In genomic region chr4:5954056-5954760, GRCh38 we compare ENCODE assay signal across 18 cellular contexts.
DNase-seq lines count a peak whose midpoint lies in the region; ATAC-seq, FAIRE-seq and TF ChIP-seq lines count a peak whose summit lies in the region.
"Had no signal": no experiment of that assay in that cellular context is flagged by ENCODE, and none has a peak within 500 bp of the region (broad histone marks: within the 10 kb centered on the region; RNA-seq: fewer than 3 reads in every experiment).

No MANE protein-coding gene starts in this region.

- H3K36me3 ChIP-seq in BLaER1 (no peaks in the 10 kb centered on the region), IMR-90 (ENCODE audit: control insufficient read depth, insufficient read depth, low read length) (no peaks in the 10 kb centered on the region), H1 (ENCODE audit: control insufficient read depth in 2 of 4, insufficient read depth in 4 of 4, low read length in 3 of 4) (no peaks in the 10 kb centered on the region), neuronal stem cell (replicated peaks in 1 of 2; ENCODE audit: control insufficient read depth in 2 of 2, insufficient read depth in 2 of 2, low read length in 2 of 2) (no peaks in the 10 kb centered on the region)
- H3K36me3 ChIP-seq: SJCRH30 had no signal

- TF ChIP-seq POLR2A in IMR-90 (IDR thresholded peaks at IDR 0.05; ENCODE audit: low read depth, low read length) = no peak
- TF ChIP-seq POLR2A in H1 (IDR thresholded peaks at IDR 0.05; ENCODE audit: control extremely low read depth in 1 of 2, low read depth in 2 of 2, low read length in 2 of 2) = no peak

- H3K4me3 ChIP-seq in BLaER1 (no peak overlapping the region), IMR-90 (ENCODE audit: insufficient read depth, low read depth, low read length) (no peak overlapping the region), H1 (ENCODE audit: extremely low read depth in 1 of 4, insufficient read depth in 2 of 4, low read depth in 3 of 4, low read length in 4 of 4) (no peak overlapping the region), neuronal stem cell (ENCODE audit: low read length in 2 of 2) (no peak overlapping the region), dorsolateral prefrontal cortex (no peak overlapping the region)
- H3K4me3 ChIP-seq: SJCRH30 had no signal

- H4K8ac ChIP-seq in IMR-90 (ENCODE audit: low read depth in 2 of 2, low read length in 2 of 2) (no peak overlapping the region), H1 (ENCODE audit: extremely low read depth, insufficient read depth, low read length) (no peak overlapping the region), neuronal stem cell (ENCODE audit: low read depth, low read length) (no peak overlapping the region)

- H3K23me2 ChIP-seq in H1 (ENCODE audit: low read depth, low read length) = no peaks in the 10 kb centered on the region

- H3K79me1 ChIP-seq in IMR-90 (ENCODE audit: low read depth in 1 of 2, low read length in 2 of 2) = no peaks in the 10 kb centered on the region
- no peaks in the 10 kb centered on the region for H3K79me1 ChIP-seq in H1 (ENCODE audit: low read depth, low read length)
- no peaks in the 10 kb centered on the region for H3K79me1 ChIP-seq in neuronal stem cell (ENCODE audit: low read depth, low read length)

- H2AK5ac ChIP-seq in IMR-90 (ENCODE audit: low read depth, low read length) = no peak overlapping the region
- no peak overlapping the region for H2AK5ac ChIP-seq in H1 (ENCODE audit: low read depth, low read length)
- H2AK5ac ChIP-seq in neuronal stem cell (ENCODE audit: low read depth, low read length) = peak overlapping the region; percentile 66

- H3K18ac ChIP-seq in IMR-90 (ENCODE audit: low read depth, low read length) = no peak overlapping the region
- H3K18ac ChIP-seq in H1 (ENCODE audit: extremely low read depth, low read length) = no peak overlapping the region; the same call in 1 of the 2 replicates
- peak overlapping the region; percentile 15 for H3K18ac ChIP-seq in neuronal stem cell (ENCODE audit: low read length)

- H2BK15ac ChIP-seq in IMR-90 (ENCODE audit: low read depth, low read length) = no peak overlapping the region
- H2BK15ac ChIP-seq in H1 (ENCODE audit: low read length) = peak overlapping the region; percentile 88
- peak overlapping the region; percentile 35 for H2BK15ac ChIP-seq in neuronal stem cell (ENCODE audit: low read length)

- no peak overlapping the region for H3K4ac ChIP-seq in IMR-90 (ENCODE audit: low read depth, low read length)
- no peak overlapping the region for H3K4ac ChIP-seq in H1 (replicated peaks; ENCODE audit: insufficient read length, low read depth, low read length)
- no peak overlapping the region for H3K4ac ChIP-seq in neuronal stem cell (ENCODE audit: low read length)

- H4K91ac ChIP-seq in IMR-90 (ENCODE audit: insufficient read depth, low read depth, low read length) = no peak overlapping the region
- H4K91ac ChIP-seq in H1 (replicated peaks; ENCODE audit: insufficient read length, low read length) = peak overlapping the region; percentile 58
- H4K91ac ChIP-seq in neuronal stem cell (ENCODE audit: low read depth, low read length, poor library complexity) = no peak overlapping the region

- dilution Hi-C loops in IMR-90 (cut with HindIII; ENCODE audit: low sequenced_read_pairs, unreplicated experiment) = no loop called here

- no CpG with 5 or more reads among the region's 11 CpGs for WGBS in IMR-90 (ENCODE audit: extremely low coverage in 2 of 2, insufficient read length in 1 of 2), 2 experiments
- WGBS in H1 (ENCODE audit: extremely low coverage in 1 of 2, insufficient coverage in 1 of 2, insufficient read length in 1 of 2, insufficient replicate concordance in 2 of 2, low coverage in 1 of 2, low lambda C conversion rate in 2 of 2, missing lambda C conversion rate in 1 of 2), 2 experiments = 93% methylated on average over 11 of the region's 11 CpGs; no CpG with 5 or more reads in 1 of the 2 experiments
- WGBS in neuronal stem cell (ENCODE audit: extremely low coverage in 2 of 2, insufficient read length in 2 of 2, insufficient replicate concordance in 1 of 2), 2 donors = no CpG with 5 or more reads among the region's 11 CpGs

- H3K56ac ChIP-seq in IMR-90 (ENCODE audit: extremely low read depth, insufficient read depth, low read length) (no peak overlapping the region), H1 (replicated peaks; ENCODE audit: insufficient read length, low read depth, low read length) (no peak overlapping the region)

- H3K9ac ChIP-seq in BLaER1 (no peak overlapping the region), IMR-90 (ENCODE audit: low read depth, low read length) (no peak overlapping the region), H1 (replicated peaks in 1 of 4; ENCODE audit: extremely low read depth in 1 of 4, low read depth in 3 of 4, low read length in 3 of 4) (no peak overlapping the region), neuronal stem cell (ENCODE audit: low read depth, low read length, poor library complexity) (peak overlapping the region; percentile 25)

- H4K20me1 ChIP-seq in BLaER1 = no peaks in the 10 kb centered on the region
- H4K20me1 ChIP-seq in IMR-90 (ENCODE audit: insufficient read depth, low read length) = no peaks in the 10 kb centered on the region
- H4K20me1 ChIP-seq in H1 (replicated peaks in 1 of 2; ENCODE audit: control insufficient read depth in 1 of 2, insufficient read depth in 2 of 2, low read length in 2 of 2) = no peaks in the 10 kb centered on the region

- no peak for DNase-seq in IMR-90
- no peak for DNase-seq in H1 (ENCODE audit: low read depth in 1 of 2, low spot score in 2 of 2)
- no peak for DNase-seq in neuronal stem cell (ENCODE audit: low spot score)
- DNase-seq in dorsolateral prefrontal cortex = no peak
- DNase-seq in DMS79 treated with DMSO at 0.1 percent for 48 hours (lab: John Stamatoyannopoulos, UW) = no peak
- DNase-seq in amniotic stem cell (lab: John Stamatoyannopoulos, UW) = no peak
- DNase-seq: ACHN; AML-193; CD4-positive, alpha-beta T cell; KBM-7; MV-4-11; NCI-H1436 treated with DMSO at 0.1 percent for 48 hours; NCI-H2081; PC-3; SJCRH30 had no signal

- POLR2A ChIA-PET in IMR-90 (lab: Charles Lee; ENCODE audit: unreplicated experiment) (no interaction called here), H1 (lab: Charles Lee; ENCODE audit: partially characterized antibody) (interaction anchor here (1.5 to 2.0 kb wide), 2 partner anchors 14 to 63 kb away, joined by 5 to 6 read pairs; no protein-coding TSS in a partner anchor)

- H2BK20ac ChIP-seq in IMR-90 (ENCODE audit: low read depth, low read length) (no peak overlapping the region), H1 (ENCODE audit: low read length) (peak overlapping the region; percentile 80; the same call in 1 of the 2 replicates)

- no peaks in the 10 kb centered on the region for H3K9me1 ChIP-seq in IMR-90 (ENCODE audit: insufficient read depth, low read length)

- in situ Hi-C loops in IMR-90 (cut with MboI; ENCODE audit: low sequenced_read_pairs) = no loop called here

- no peaks in the 10 kb centered on the region for H3K9me3 ChIP-seq in BLaER1
- H3K9me3 ChIP-seq in IMR-90 (ENCODE audit: control insufficient read depth, insufficient read depth, low read length) = no peaks in the 10 kb centered on the region
- H3K9me3 ChIP-seq in H1 (ENCODE audit: insufficient read depth in 2 of 2, low read depth in 1 of 2, low read length in 1 of 2) = no peaks in the 10 kb centered on the region
- no peaks in the 10 kb centered on the region for H3K9me3 ChIP-seq in neuronal stem cell (replicated peaks in 1 of 2; ENCODE audit: control insufficient read depth in 2 of 2, insufficient read depth in 1 of 2, low read depth in 1 of 2, low read length in 2 of 2)
- H3K9me3 ChIP-seq: SJCRH30 had no signal

- H3K27ac ChIP-seq in BLaER1 (peak overlapping the region; percentile 8; the same call in 1 of the 2 replicates), IMR-90 (ENCODE audit: insufficient read depth, low read length) (no peak overlapping the region), H1 (ENCODE audit: low read depth, low read length) (no peak overlapping the region), neuronal stem cell (replicated peaks; ENCODE audit: low read length) (no peak overlapping the region), dorsolateral prefrontal cortex (no peak overlapping the region)
- H3K27ac ChIP-seq: RWPE1, SJCRH30 had no signal

- intact Hi-C loops in IMR-90 (cut with micrococcal nuclease) = no loop called here
- intact Hi-C loops in dorsolateral prefrontal cortex (cut with DNase I) = no loop called here

- H2BK120ac ChIP-seq in IMR-90 (ENCODE audit: low read depth, low read length) (no peak overlapping the region), H1 (replicated peaks; ENCODE audit: low read depth, low read length) (no peak overlapping the region), neuronal stem cell (ENCODE audit: low read depth, low read length) (no peak overlapping the region)

- H4K5ac ChIP-seq in IMR-90 (ENCODE audit: low read depth, low read length) (no peak overlapping the region), H1 (ENCODE audit: insufficient read length, low read depth, low read length) (no peak overlapping the region)

- H3K79me2 ChIP-seq in H1 (ENCODE audit: control insufficient read depth in 1 of 2, insufficient read depth in 2 of 2, low read length in 2 of 2) = no peaks in the 10 kb centered on the region

- no peak for TF ChIP-seq EP300 in H1 (IDR thresholded peaks at IDR 0.05; ENCODE audit: borderline replicate concordance in 1 of 2, low read depth in 2 of 2, low read length in 2 of 2)

- H3K4me1 ChIP-seq in BLaER1 (peaks cover 71% of the 10 kb centered on the region), IMR-90 (ENCODE audit: control insufficient read depth, insufficient read depth, low read length) (no peaks in the 10 kb centered on the region), H1 (replicated peaks in 1 of 4; ENCODE audit: control insufficient read depth in 3 of 4, insufficient read depth in 4 of 4, low read length in 3 of 4) (peaks cover 3 to 22% (median 15%) of the 10 kb centered on the region in 4 experiments), neuronal stem cell (ENCODE audit: control insufficient read depth in 2 of 2, insufficient read depth in 1 of 2, low read depth in 1 of 2, low read length in 2 of 2) (peaks cover 2 to 21% of the 10 kb centered on the region in 2 donors)

- TF ChIP-seq RAD21 in IMR-90 (IDR thresholded peaks at IDR 0.05; ENCODE audit: low read length) (no peak), H1 (IDR thresholded peaks at IDR 0.05 in 1 of 2, conservative IDR thresholded peaks at IDR 0.05 in 1 of 2; ENCODE audit: low read depth in 2 of 2, low read length in 2 of 2) (no peak)

- ATAC-seq in IMR-90 (ENCODE audit: low read depth) = no peak
- ATAC-seq: HCT116, PC-3 had no signal

- CTCF ChIA-PET in IMR-90 (lab: Yijun Ruan, JAX) (no interaction called here), H1 (lab: Charles Lee; ENCODE audit: partially characterized antibody) (interaction anchor here (1.6 to 3.3 kb wide), 4 partner anchors 10 to 133 kb away, joined by 4 to 24 read pairs (median 8); no protein-coding TSS in a partner anchor)

- FAIRE-seq in H1 (lab: Jason Lieb, UNC) = no peak

- H2AFZ ChIP-seq in IMR-90 (replicated peaks; ENCODE audit: low read length, poor library complexity) (peak overlapping the region; percentile 32), H1 (ENCODE audit: low read length) (no peak overlapping the region), neuronal stem cell (ENCODE audit: low read length) (no peak overlapping the region)

- H2BK12ac ChIP-seq in H1 (ENCODE audit: low read depth, low read length) (peak overlapping the region; percentile 68; the same call in 1 of the 2 replicates), neuronal stem cell (ENCODE audit: low read length) (no peak overlapping the region)

- H2BK5ac ChIP-seq in IMR-90 (ENCODE audit: low read depth, low read length, poor library complexity, severe bottlenecking) = no peak overlapping the region
- H2BK5ac ChIP-seq in H1 (ENCODE audit: low read depth, low read length) = peak overlapping the region; percentile 75; the same call in 1 of the 2 replicates
- H2BK5ac ChIP-seq in neuronal stem cell (ENCODE audit: low read length) = no peak overlapping the region

- H3K14ac ChIP-seq in IMR-90 (replicated peaks; ENCODE audit: low read depth, low read length) = no peak overlapping the region
- no peak overlapping the region for H3K14ac ChIP-seq in H1 (ENCODE audit: insufficient read length)
- H3K14ac ChIP-seq in neuronal stem cell (ENCODE audit: low read length) = no peak overlapping the region

- BruUV-seq in IMR-90 (replicated peaks; lab: Mats Ljungman, UMichigan) = no TSS peak

- H3K23ac ChIP-seq in IMR-90 (ENCODE audit: low read depth, low read length) = no peak overlapping the region
- no peak overlapping the region for H3K23ac ChIP-seq in H1 (ENCODE audit: insufficient read length)
- no peak overlapping the region for H3K23ac ChIP-seq in neuronal stem cell (ENCODE audit: low read depth, low read length, poor library complexity)

- no peak for TF ChIP-seq CTCF in IMR-90 (conservative IDR thresholded peaks at IDR 0.05; ENCODE audit: low read depth, low read length)
- TF ChIP-seq CTCF in H1 (IDR thresholded peaks at IDR 0.05; ENCODE audit: control extremely low read depth in 1 of 3, insufficient read depth in 1 of 3, low read depth in 1 of 3, low read length in 3 of 3) = no peak
- no peak for TF ChIP-seq CTCF in dorsolateral prefrontal cortex (IDR thresholded peaks at IDR 0.05 in 54 of 56, conservative IDR thresholded peaks at IDR 0.05 in 2 of 56; ENCODE audit: low read depth in 1 of 56, partially characterized antibody in 56 of 56)

- H3K4me2 ChIP-seq in BLaER1 (peak overlapping the region; percentile 87), IMR-90 (ENCODE audit: low read depth, low read length) (no peak overlapping the region), H1 (ENCODE audit: insufficient read depth in 1 of 2, low read depth in 2 of 2, low read length in 2 of 2) (no peak overlapping the region), neuronal stem cell (ENCODE audit: insufficient read depth, low read length, poor library complexity, severe bottlenecking) (no peak overlapping the region)

- H3K27me3 ChIP-seq in BLaER1 (no peaks in the 10 kb centered on the region), IMR-90 (ENCODE audit: control insufficient read depth, insufficient read depth, low read length) (peaks cover 5% of the 10 kb centered on the region; the same call in 1 of the 2 replicates), H1 (replicated peaks in 1 of 4; ENCODE audit: control insufficient read depth in 3 of 4, extremely low read depth in 1 of 4, insufficient read depth in 3 of 4, low read length in 3 of 4) (peaks cover 0 to 2% (median 0%) of the 10 kb centered on the region in 4 experiments; a peak in 1 of 7 replicates), neuronal stem cell (ENCODE audit: control insufficient read depth in 3 of 3, insufficient read depth in 3 of 3, low read depth in 1 of 3, low read length in 3 of 3) (peaks cover 0 to 23% (median 0%) of the 10 kb centered on the region in 3 experiments), dorsolateral prefrontal cortex (peaks cover 0 to 6% (median 0%) of the 10 kb centered on the region in 45 donors)

- H2AK9ac ChIP-seq in IMR-90 (replicated peaks; ENCODE audit: low read depth, low read length, poor library complexity) = no peak overlapping the region
